11 cellular contexts compared by ENCODE assay signal in the genomic region with DNA sequence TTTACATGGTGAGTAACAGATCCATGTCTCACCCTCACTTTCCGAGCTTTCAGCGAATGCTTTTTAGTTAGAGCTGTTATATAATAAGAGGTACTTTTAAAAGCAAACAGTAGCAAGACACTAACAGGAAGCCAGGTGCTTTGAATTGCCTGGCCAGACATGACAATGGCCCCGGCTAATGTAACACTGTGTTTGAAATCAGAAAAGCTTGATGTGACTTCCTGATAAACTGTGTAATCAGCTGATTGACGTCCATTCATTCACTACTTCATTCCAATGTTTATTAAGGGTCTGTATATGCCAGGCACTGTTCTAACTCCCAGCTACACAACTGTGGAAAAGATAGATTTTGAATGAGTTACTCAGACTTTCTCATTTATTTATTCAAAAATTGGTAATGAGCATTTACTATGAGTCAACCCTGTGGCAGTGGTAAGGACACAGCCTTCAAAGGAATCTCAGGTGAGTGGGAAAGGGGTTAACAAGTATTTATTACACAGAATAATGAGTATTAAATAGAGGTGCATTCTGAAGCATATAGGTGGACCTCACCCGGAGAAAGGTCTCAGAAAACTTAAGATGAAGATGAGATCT. TPM values are rescaled to one million over a fixed set of nuclear protein-coding genes. Genes with fewer than 3 reads are reported as not detected.
DNase-seq lines count a peak whose midpoint lies in the region; ATAC-seq and TF ChIP-seq lines count a peak whose summit lies in the region.
"Had no signal": no experiment of that assay in that cellular context is flagged by ENCODE, and none has a peak within 500 bp of the region (broad histone marks: within the 10 kb centered on the region; RNA-seq: fewer than 3 reads in every experiment).

No MANE protein-coding gene starts in this region.

- no peak overlapping the region for H3K4me3 ChIP-seq in brain microvascular endothelial cell (ENCODE audit: low read depth, low read length)
- H3K4me3 ChIP-seq: prostate gland had no signal

- H3K27me3 ChIP-seq in brain microvascular endothelial cell (replicated peaks): no peaks in the 10 kb centered on the region

- no peak overlapping the region for H3K27ac ChIP-seq in brain microvascular endothelial cell
- H3K27ac ChIP-seq: HL-60, prostate gland had no signal

- peak; percentile 83 for DNase-seq in DMS153 treated with DMSO at 0.1 percent for 48 hours (lab: John Stamatoyannopoulos, UW; ENCODE audit: unreplicated experiment)
- DNase-seq in NCI-H187 (lab: John Stamatoyannopoulos, UW): peak; percentile 15 to 59
- DNase-seq in osteocyte (ENCODE audit: extremely low spot score, unreplicated experiment): no peak
- no peak for DNase-seq in brain microvascular endothelial cell
- no peak for DNase-seq in HuH-7.5 (ENCODE audit: low spot score)
- no peak for DNase-seq in naive thymus-derived CD8-positive, alpha-beta T cell
- DNase-seq: cortex of kidney had no signal

- H3K27me3 Mint-ChIP-seq in brain: no peaks in the 10 kb centered on the region
- H3K27me3 Mint-ChIP-seq in osteocyte (ENCODE audit: unreplicated experiment): no peaks in the 10 kb centered on the region
- peaks cover 13 to 42% (median 18%) of the 10 kb centered on the region in 5 donors for H3K27me3 Mint-ChIP-seq in naive thymus-derived CD8-positive, alpha-beta T cell

- H3K9me3 Mint-ChIP-seq in brain: no peaks in the 10 kb centered on the region
- H3K9me3 Mint-ChIP-seq in osteocyte (ENCODE audit: unreplicated experiment): peaks cover 3% of the 10 kb centered on the region
- H3K9me3 Mint-ChIP-seq in naive thymus-derived CD8-positive, alpha-beta T cell: peaks cover 0 to 6% (median 0%) of the 10 kb centered on the region in 9 donors

- H3K4me1 Mint-ChIP-seq in brain: peaks cover 69% of the 10 kb centered on the region
- H3K4me1 Mint-ChIP-seq in osteocyte (ENCODE audit: unreplicated experiment): peaks cover 49% of the 10 kb centered on the region
- peaks cover 0 to 13% (median 0%) of the 10 kb centered on the region in 4 donors for H3K4me1 Mint-ChIP-seq in naive thymus-derived CD8-positive, alpha-beta T cell

- ATAC-seq in HG03097 (IDR thresholded peaks at IDR 0.05; ENCODE audit: low FRiP score, unreplicated experiment): no peak
- ATAC-seq in naive thymus-derived CD8-positive, alpha-beta T cell: no peak

- POLR2A ChIA-PET in naive thymus-derived CD8-positive, alpha-beta T cell (lab: Charles Lee): no interaction called here

- TF ChIP-seq CTCF in brain (conservative IDR thresholded peaks at IDR 0.05): no peak
- no peak for TF ChIP-seq CTCF in osteocyte (IDR thresholded peaks at IDR 0.05)
- no peak for TF ChIP-seq CTCF in brain microvascular endothelial cell (IDR thresholded peaks at IDR 0.05; ENCODE audit: low read depth, low read length, missing control alignments)

- peak overlapping the region in 4 of 5 experiments; percentile 88 to 93 (median 90) for H3K27ac Mint-ChIP-seq in brain
- H3K27ac Mint-ChIP-seq in osteocyte (ENCODE audit: unreplicated experiment): peak overlapping the region; percentile 97
- no peak overlapping the region for H3K27ac Mint-ChIP-seq in naive thymus-derived CD8-positive, alpha-beta T cell

- in situ Hi-C loops in brain microvascular endothelial cell (cut with HindIII; ENCODE audit: low pct_ligation_motif_present, low sequenced_read_pairs): no loop called here

- H3K36me3 ChIP-seq in brain microvascular endothelial cell (replicated peaks): no peaks in the 10 kb centered on the region
- H3K36me3 ChIP-seq: prostate gland had no signal

- peaks cover 5% of the 10 kb centered on the region for H3K36me3 Mint-ChIP-seq in brain
- no peaks in the 10 kb centered on the region for H3K36me3 Mint-ChIP-seq in osteocyte (ENCODE audit: unreplicated experiment)
- H3K36me3 Mint-ChIP-seq in naive thymus-derived CD8-positive, alpha-beta T cell: peaks cover 0 to 12% (median 0%) of the 10 kb centered on the region in 3 donors

- H3K4me3 Mint-ChIP-seq in brain (no peak overlapping the region), osteocyte (ENCODE audit: unreplicated experiment) (no peak overlapping the region)
- no peak overlapping the region for H3K4me3 Mint-ChIP-seq in naive thymus-derived CD8-positive, alpha-beta T cell

RNA-seq across cellular contexts. Expression of a gene that starts 26.6 kb away (rescaled TPM):
- 389 TPM for polyA plus RNA-seq in brain (ENCODE audit: insufficient read depth, low read depth, low replicate concordance)
- total RNA-seq in osteocyte: 84.1 and 88.0 TPM in 2 replicates
- not detected for total RNA-seq in naive thymus-derived CD8-positive, alpha-beta T cell
- not detected for polyA plus RNA-seq in naive thymus-derived CD8-positive, alpha-beta T cell

Comparison
In these comparisons a context has a peak if more than half of its experiments do, and no peak if none do; other contexts are left out.
1. DNase-seq: peak in DMS153 treated with DMSO at 0.1 percent for 48 hours (single experiment) and NCI-H187 (2 of 2); none in osteocyte (single experiment), brain microvascular endothelial cell (single experiment), HuH-7.5 (single experiment) and naive thymus-derived CD8-positive, alpha-beta T cell (0 of 10).
2. H3K27ac Mint-ChIP-seq: peak in brain (4 of 5) and osteocyte (single experiment); none in naive thymus-derived CD8-positive, alpha-beta T cell (0 of 10).
3. RNA of a gene that starts 26.6 kb away (total RNA-seq): 84.1 to 88.0 TPM in osteocyte; not detected in naive thymus-derived CD8-positive, alpha-beta T cell; every median in the first group is over 10 times any median in the second.